Comparison of ENCODE assay signal across 15 cellular contexts in genomic region chr7:30524545-30524944, GRCh38. TPM values are rescaled to one million over a fixed set of nuclear protein-coding genes. Genes with fewer than 3 reads are reported as not detected.
DNase-seq lines count a peak whose midpoint lies in the region; ATAC-seq and TF ChIP-seq lines count a peak whose summit lies in the region.
"Had no signal": no experiment of that assay in that cellular context is flagged by ENCODE, and none has a peak within 500 bp of the region (broad histone marks: within the 10 kb centered on the region; RNA-seq: fewer than 3 reads in every experiment).

No MANE protein-coding gene starts in this region.

- no peak for TF ChIP-seq POLR2A in spleen (IDR thresholded peaks at IDR 0.05)

- H4K20me1 ChIP-seq in PC-3 (ENCODE audit: low read length), result no peaks in the 10 kb centered on the region

- DNase-seq in natural killer cell (no peak), PC-3 (peak; percentile 73), left lobe of liver (ENCODE audit: low spot score) (no peak), spleen (no peak)
- DNase-seq in natural killer cell treated with Interleukin-12 subunit alpha and Interleukin-12 subunit beta and Interleukin-15 and Interleukin-18, amount 100 ng/mL, for 72 hours (ENCODE audit: low spot score), result no peak
- DNase-seq in activated CD4-positive, alpha-beta T cell treated with anti-CD3 and anti-CD28 coated beads for 1 hour, result no peak
- DNase-seq: ACHN; CD8-positive, alpha-beta T cell; GOT3; NCI-H1436 treated with DMSO at 0.1 percent for 48 hours; NCI-H2107; NCI-H446 had no signal

- H3K9ac ChIP-seq in PC-3 (ENCODE audit: low read length), result no peak overlapping the region

- H3K27ac ChIP-seq in PC-3 (ENCODE audit: low read length), result 0 out of 2 replicates have a peak overlapping the region, but pooled peaks have one; percentile 16
- H3K27ac ChIP-seq in spleen, result no peak overlapping the region

- H3K9me2 ChIP-seq in PC-3 (replicated peaks; ENCODE audit: low read length), result no peaks in the 10 kb centered on the region

- H3K9me3 ChIP-seq in PC-3 (ENCODE audit: low read length), result no peaks in the 10 kb centered on the region
- no peaks in the 10 kb centered on the region for H3K9me3 ChIP-seq in spleen

- peak in 2 of 3 donors; percentile 36 to 52 for ATAC-seq in natural killer cell
- ATAC-seq in natural killer cell treated with Interleukin-12 subunit alpha and Interleukin-12 subunit beta and Interleukin-15 and Interleukin-18, amount 100 ng/mL, for 72 hours, result no peak
- peak; percentile 39; the same call in 1 of the 2 replicates for ATAC-seq in PC-3
- ATAC-seq in left lobe of liver, result peak; percentile 60
- no peak for ATAC-seq in GM21515 (IDR thresholded peaks at IDR 0.05; ENCODE audit: unreplicated experiment)
- ATAC-seq: CD8-positive, alpha-beta T cell had no signal

- TF ChIP-seq CTCF in natural killer cell (IDR thresholded peaks at IDR 0.05), result no peak
- TF ChIP-seq CTCF in PC-3 (conservative IDR thresholded peaks at IDR 0.05; ENCODE audit: low read depth, low read length), result no peak
- no peak for TF ChIP-seq CTCF in spleen (IDR thresholded peaks at IDR 0.05 in 8 of 11, conservative IDR thresholded peaks at IDR 0.05 in 3 of 11)

- peaks cover 8% of the 10 kb centered on the region for H3F3A ChIP-seq in PC-3 (ENCODE audit: low read length, unreplicated experiment)

- H3K4me3 ChIP-seq in PC-3 (ENCODE audit: low read length) (no peak overlapping the region), spleen (no peak overlapping the region)
- H3K4me3 ChIP-seq: K562 had no signal

- no TSS peak for BruUV-seq in PC-3 (replicated peaks; lab: Mats Ljungman, UMichigan)

- H3K27ac Mint-ChIP-seq in natural killer cell, result peak overlapping the region; percentile 83 to 87
- peak overlapping the region in 1 of 2 donors; percentile 26 for H3K27ac Mint-ChIP-seq in natural killer cell treated with Interleukin-12 subunit alpha and Interleukin-12 subunit beta and Interleukin-15 and Interleukin-18, amount 100 ng/mL, for 72 hours
- H3K27ac Mint-ChIP-seq: B cell; CD8-positive, alpha-beta T cell had no signal

- H3K27me3 ChIP-seq in PC-3 (ENCODE audit: low read length), result no peaks in the 10 kb centered on the region
- no peaks in the 10 kb centered on the region for H3K27me3 ChIP-seq in spleen (replicated peaks in 1 of 7)

- H3K4me1 Mint-ChIP-seq in natural killer cell, result peaks cover 15% of the 10 kb centered on the region in 2 donors
- peaks cover 16 to 20% of the 10 kb centered on the region in 2 donors for H3K4me1 Mint-ChIP-seq in natural killer cell treated with Interleukin-12 subunit alpha and Interleukin-12 subunit beta and Interleukin-15 and Interleukin-18, amount 100 ng/mL, for 72 hours (ENCODE audit: low read depth in 2 of 2)

- H3K36me3 ChIP-seq in PC-3 (ENCODE audit: low read depth, low read length), result no peaks in the 10 kb centered on the region
- H3K36me3 ChIP-seq in spleen, result peaks cover 0 to 7% (median 0%) of the 10 kb centered on the region in 6 donors

- CTCF ChIA-PET in PC-3 (lab: Charles Lee), result interaction anchor here (0.6 kb wide), 1 partner anchor 14 kb away, joined by 3 read pairs; no protein-coding TSS in a partner anchor

- H2AFZ ChIP-seq in PC-3 (ENCODE audit: low read length), result no peak overlapping the region

- POLR2A ChIA-PET in PC-3 (lab: Charles Lee; ENCODE audit: unreplicated experiment), result no interaction called here

- intact Hi-C loops in natural killer cell (cut with micrococcal nuclease) (no loop called here), PC-3 (cut with micrococcal nuclease) (no loop called here), spleen (cut with DNase I; ENCODE audit: low total_unique reads) (no loop called here)

- H3K36me3 Mint-ChIP-seq in natural killer cell, result no peaks in the 10 kb centered on the region
- H3K36me3 Mint-ChIP-seq in natural killer cell treated with Interleukin-12 subunit alpha and Interleukin-12 subunit beta and Interleukin-15 and Interleukin-18, amount 100 ng/mL, for 72 hours, result no peaks in the 10 kb centered on the region

- no peaks in the 10 kb centered on the region for H3K27me3 Mint-ChIP-seq in natural killer cell (ENCODE audit: low read depth in 2 of 2)
- H3K27me3 Mint-ChIP-seq in natural killer cell treated with Interleukin-12 subunit alpha and Interleukin-12 subunit beta and Interleukin-15 and Interleukin-18, amount 100 ng/mL, for 72 hours, result no peaks in the 10 kb centered on the region
- H3K27me3 Mint-ChIP-seq: B cell had no signal

- H3K4me1 ChIP-seq in PC-3 (ENCODE audit: insufficient read depth, low read length) (peaks cover 35% of the 10 kb centered on the region), spleen (peaks cover 0 to 12% (median 5%) of the 10 kb centered on the region in 6 donors)

- H3K9me3 Mint-ChIP-seq in natural killer cell, result no peaks in the 10 kb centered on the region
- no peaks in the 10 kb centered on the region for H3K9me3 Mint-ChIP-seq in natural killer cell treated with Interleukin-12 subunit alpha and Interleukin-12 subunit beta and Interleukin-15 and Interleukin-18, amount 100 ng/mL, for 72 hours
- H3K9me3 Mint-ChIP-seq: CD8-positive, alpha-beta T cell had no signal

- no peaks in the 10 kb centered on the region for H3K79me2 ChIP-seq in PC-3 (ENCODE audit: low read length)

- 76 to 93% (median 78%) methylated on average over 2 of the region's 2 CpGs for WGBS in spleen, 5 donors

- H3K4me2 ChIP-seq in PC-3 (ENCODE audit: low read length), result peak overlapping the region; percentile 54; the same call in 1 of the 2 replicates

- no peak overlapping the region for H3K4me3 Mint-ChIP-seq in natural killer cell
- H3K4me3 Mint-ChIP-seq in natural killer cell treated with Interleukin-12 subunit alpha and Interleukin-12 subunit beta and Interleukin-15 and Interleukin-18, amount 100 ng/mL, for 72 hours, result no peak overlapping the region
- H3K4me3 Mint-ChIP-seq: B cell; CD8-positive, alpha-beta T cell had no signal

RNA-seq across cellular contexts. Expression of gene GGCT, which starts 19.9 kb away (rescaled TPM):
- total RNA-seq in natural killer cell, result 10 to 100 TPM in 1 of 3 donors, 1 to 10 TPM in 2; 8.7 to 10.8 (median 9.2) TPM
- total RNA-seq in natural killer cell treated with Interleukin-12 subunit alpha and Interleukin-12 subunit beta and Interleukin-15 and Interleukin-18, amount 100 ng/mL, for 72 hours, result 10 to 100 TPM; 37.9 to 61.7 TPM
- 64.1 and 67.6 TPM in 2 replicates for total RNA-seq in PC-3 (2014; rRNA removed)
- total RNA-seq in left lobe of liver, result 15.5 TPM
- total RNA-seq in spleen, result 10 to 100 TPM; 13.8 to 26.9 (median 18.1) TPM
- 10 to 100 TPM; 37.6 to 53.0 (median 50.7) TPM for polyA plus RNA-seq in spleen

RNA-seq across cellular contexts. Expression of gene NOD1, which starts 46.0 kb away (rescaled TPM):
- total RNA-seq in natural killer cell (10 to 100 TPM; 28.2 to 32.4 (median 31.2) TPM), PC-3 (2014; rRNA removed) (4.6 and 5.9 TPM in 2 replicates), left lobe of liver (1.8 TPM), spleen (10 to 100 TPM; 27.8 to 40.8 (median 37.7) TPM)
- 10 to 100 TPM in 1 of 2 donors, 1 to 10 TPM in 1; 8.9 to 11.6 TPM for total RNA-seq in natural killer cell treated with Interleukin-12 subunit alpha and Interleukin-12 subunit beta and Interleukin-15 and Interleukin-18, amount 100 ng/mL, for 72 hours
- 10 to 100 TPM; 11.0 to 27.9 (median 21.9) TPM for polyA plus RNA-seq in spleen

Comparison
In these comparisons a context has a peak if more than half of its experiments do, and no peak if none do; other contexts are left out.
1. ATAC-seq: peak in natural killer cell (2 of 3), PC-3 (single experiment) and left lobe of liver (single experiment); none in natural killer cell treated with Interleukin-12 subunit alpha and Interleukin-12 subunit beta and Interleukin-15 and Interleukin-18, amount 100 ng/mL, for 72 hours (0 of 2) and GM21515 (single experiment).